In the genomic region with DNA sequence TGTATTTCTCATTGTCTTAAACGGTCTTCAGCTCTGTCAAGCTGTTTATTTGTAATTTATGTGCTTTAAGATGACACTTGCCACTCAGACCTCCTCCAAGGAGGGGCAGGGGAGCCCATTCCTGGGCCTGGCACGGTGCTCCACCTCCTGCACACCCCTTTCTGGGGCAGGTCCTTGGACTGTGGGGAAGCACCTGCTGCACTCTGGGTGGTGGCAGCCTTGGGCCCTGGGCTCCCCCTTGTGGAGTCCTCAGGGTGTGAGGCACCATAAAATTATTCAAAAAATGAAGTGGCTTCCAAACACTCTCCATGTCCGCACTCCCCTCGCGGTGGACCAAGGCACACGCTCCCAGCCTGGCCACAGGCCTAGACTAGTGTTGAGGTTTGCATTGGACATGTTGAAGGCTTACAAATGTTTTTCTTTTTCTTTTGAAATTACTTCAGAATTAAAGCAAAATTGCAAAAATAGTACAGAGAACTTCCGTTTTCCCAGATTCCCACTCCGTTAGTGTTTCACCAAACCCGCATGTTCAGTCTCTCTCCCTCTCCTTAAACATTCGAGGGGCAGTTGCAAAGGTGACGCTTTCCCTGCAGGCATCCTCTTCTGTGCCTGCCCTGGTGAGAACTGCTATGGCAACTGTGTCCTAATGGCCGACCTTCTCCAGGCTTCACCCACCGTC, we compare ENCODE assay signal across 9 cellular contexts. TPM values are rescaled to one million over a fixed set of nuclear protein-coding genes. Genes with fewer than 3 reads are reported as not detected.
A peak's percentile ranks its signal among the peaks of the same experiment; 100 is the strongest.
DNase-seq lines count a peak whose midpoint lies in the region; ATAC-seq, FAIRE-seq and TF ChIP-seq lines count a peak whose summit lies in the region.
"Had no signal": no experiment of that assay in that cellular context is flagged by ENCODE, and none has a peak within 500 bp of the region (broad histone marks: within the 10 kb centered on the region; RNA-seq: fewer than 3 reads in every experiment).

No MANE protein-coding gene starts in this region.

- H3K9me3 ChIP-seq in lung (ENCODE audit: control insufficient read depth in 2 of 2, insufficient read depth in 1 of 2, low read length in 1 of 2): no peaks in the 10 kb centered on the region

- peaks cover 41% of the 10 kb centered on the region for H3K4me1 Mint-ChIP-seq in activated CD4-positive, alpha-beta T cell treated with anti-CD3 and anti-CD28 coated beads for 36 hours

- no peak overlapping the region for H3K4me3 ChIP-seq in lung

- FAIRE-seq in GM12892 (lab: Jason Lieb, UNC): peak; percentile 81
- FAIRE-seq: islet of Langerhans had no signal

- TF ChIP-seq POLR2A in GM12892 (IDR thresholded peaks at IDR 0.05; ENCODE audit: low read depth, low read length): no peak

- H3K27ac ChIP-seq in lung (ENCODE audit: low read depth in 1 of 2, low read length in 1 of 2): peak overlapping the region in 1 of 2 donors; percentile 35

- no peaks in the 10 kb centered on the region for H3K27me3 ChIP-seq in lung (ENCODE audit: control insufficient read depth, insufficient read depth)

- peaks cover 4% of the 10 kb centered on the region for H3K36me3 Mint-ChIP-seq in activated CD4-positive, alpha-beta T cell treated with anti-CD3 and anti-CD28 coated beads for 36 hours (ENCODE audit: low read depth)

- WGBS in lung, 2 donors: 40 to 46% methylated on average over 13 of the region's 13 CpGs

- POLR2A ChIA-PET in activated CD4-positive, alpha-beta T cell treated with anti-CD3 and anti-CD28 coated beads for 36 hours (lab: Charles Lee): interaction anchor here (0.6 kb wide), 1 partner anchor 69 kb away, joined by 4 read pairs; no protein-coding TSS in a partner anchor

- peak overlapping the region; percentile 56 for H3K27ac Mint-ChIP-seq in activated CD4-positive, alpha-beta T cell treated with anti-CD3 and anti-CD28 coated beads for 36 hours

- TF ChIP-seq CTCF in lung (IDR thresholded peaks at IDR 0.05; ENCODE audit: control extremely low read depth, extremely low read depth): peak; percentile 78

- DNase-seq in GM12892 (ENCODE audit: insufficient read length) (peak; percentile 88), NCI-H2171 treated with DMSO at 0.1 percent for 48 hours (lab: John Stamatoyannopoulos, UW) (peak; percentile 58), cerebellar cortex (ENCODE audit: low spot score) (peak; percentile 62), lung (ENCODE audit: low spot score) (peak; percentile 82), inferior parietal cortex (ENCODE audit: extremely low spot score) (no peak)
- peak; percentile 90 for DNase-seq in activated CD4-positive, alpha-beta T cell treated with anti-CD3 and anti-CD28 coated beads for 36 hours
- DNase-seq in stimulated activated CD8-positive, alpha-beta memory T cell treated with anti-CD3 and anti-CD28 coated beads, Interleukin-2, amount 100 ng/mL, for 48 hours (ENCODE audit: low read depth in 2 of 2): peak; percentile 62 to 65

- intact Hi-C loops in activated CD4-positive, alpha-beta T cell treated with anti-CD3 and anti-CD28 coated beads for 36 hours (cut with DNase I, micrococcal nuclease): loop anchor here (1.0 to 5.0 kb wide), 8 partner anchors 33 to 200 kb away; partner anchors contain the start of genes FOXK2 (in 1 of the 2) and NARF (in 1 of the 2)

- H3K4me3 Mint-ChIP-seq in activated CD4-positive, alpha-beta T cell treated with anti-CD3 and anti-CD28 coated beads for 36 hours: no peak overlapping the region

- H3K4me1 ChIP-seq in lung (ENCODE audit: control insufficient read depth in 2 of 2, insufficient read depth in 2 of 2, low read length in 2 of 2): peaks cover 14 to 19% of the 10 kb centered on the region in 2 donors

- H3K36me3 ChIP-seq in lung (ENCODE audit: control insufficient read depth in 2 of 2, insufficient read depth in 2 of 2, low read length in 2 of 2): no peaks in the 10 kb centered on the region

- no peaks in the 10 kb centered on the region for H3K9me3 Mint-ChIP-seq in activated CD4-positive, alpha-beta T cell treated with anti-CD3 and anti-CD28 coated beads for 36 hours (ENCODE audit: low read depth)

- ATAC-seq in HG02870 (IDR thresholded peaks at IDR 0.05; ENCODE audit: unreplicated experiment): peak; percentile 68
- ATAC-seq in activated CD4-positive, alpha-beta T cell treated with anti-CD3 and anti-CD28 coated beads for 36 hours: peak; percentile 100
- peak; percentile 76 for ATAC-seq in lung (ENCODE audit: insufficient read depth, low FRiP score)

- no peaks in the 10 kb centered on the region for H3K27me3 Mint-ChIP-seq in activated CD4-positive, alpha-beta T cell treated with anti-CD3 and anti-CD28 coated beads for 36 hours

- CTCF ChIA-PET in activated CD4-positive, alpha-beta T cell treated with anti-CD3 and anti-CD28 coated beads for 36 hours (lab: Charles Lee): interaction anchor here (0.6 to 3.9 kb wide), 9 partner anchors 15 to 134 kb away, joined by 3 to 33 read pairs (median 4); no protein-coding TSS in a partner anchor

RNA-seq across cellular contexts. Expression of gene FOXK2, which starts 32.4 kb away (rescaled TPM):
- 22.8 TPM for polyA plus RNA-seq in GM12892 (2012; ENCODE audit: missing spikeins)
- total RNA-seq in activated CD4-positive, alpha-beta T cell treated with anti-CD3 and anti-CD28 coated beads for 36 hours: 10 to 100 TPM; 58.1 to 75.4 TPM
- total RNA-seq in lung: 10 to 100 TPM; 40.4 to 59.8 TPM
- 10 to 100 TPM; 23.4 to 26.4 TPM for polyA plus RNA-seq in lung
